In genomic region chr11:119863811-119864601, GRCh38 we compare ENCODE assay signal across 17 cellular contexts.
DNase-seq lines count a peak whose midpoint lies in the region; ATAC-seq and TF ChIP-seq lines count a peak whose summit lies in the region.
"Had no signal": no experiment of that assay in that cellular context is flagged by ENCODE, and none has a peak within 500 bp of the region (broad histone marks: within the 10 kb centered on the region; RNA-seq: fewer than 3 reads in every experiment).

No MANE protein-coding gene starts in this region.

- H3K27me3 ChIP-seq in mucosa of rectum (ENCODE audit: control insufficient read depth in 2 of 2, insufficient read depth in 2 of 2, low read length in 2 of 2) (no peaks in the 10 kb centered on the region), mammary epithelial cell (ENCODE audit: insufficient read depth, low read length) (no peaks in the 10 kb centered on the region)
- no peaks in the 10 kb centered on the region for H3K27me3 ChIP-seq in naive thymus-derived CD4-positive, alpha-beta T cell (ENCODE audit: control insufficient read depth in 2 of 2, insufficient read depth in 2 of 2, low read length in 2 of 2)

- no peaks in the 10 kb centered on the region for H3K36me3 Mint-ChIP-seq in naive thymus-derived CD4-positive, alpha-beta T cell
- H3K36me3 Mint-ChIP-seq: activated naive CD4-positive, alpha-beta T cell treated with anti-CD3 and anti-CD28 coated beads, Interleukin-2, amount 10 ng/mL, durations not matched to agents 7 days and 5 days had no signal

- H3K4me2 ChIP-seq in mammary epithelial cell (ENCODE audit: insufficient read depth, low read depth, low read length), result no peak overlapping the region
- H3K4me2 ChIP-seq: KMS-11 had no signal

- no TSS peak for BruUV-seq in mammary epithelial cell (replicated peaks; lab: Mats Ljungman, UMichigan)

- H3K36me3 ChIP-seq in mucosa of rectum (ENCODE audit: control insufficient read depth in 2 of 2, insufficient read depth in 2 of 2, low read length in 2 of 2) (no peaks in the 10 kb centered on the region), mammary epithelial cell (ENCODE audit: insufficient read depth, low read length) (no peaks in the 10 kb centered on the region)
- H3K36me3 ChIP-seq in naive thymus-derived CD4-positive, alpha-beta T cell (ENCODE audit: control insufficient read depth in 2 of 3, insufficient read depth in 3 of 3, low read length in 3 of 3), result no peaks in the 10 kb centered on the region

- no peaks in the 10 kb centered on the region for H3K9me3 ChIP-seq in mucosa of rectum (ENCODE audit: control insufficient read depth in 2 of 2, low read length in 2 of 2)
- no peaks in the 10 kb centered on the region for H3K9me3 ChIP-seq in mammary epithelial cell (replicated peaks; ENCODE audit: insufficient read depth, low read length)
- no peaks in the 10 kb centered on the region for H3K9me3 ChIP-seq in naive thymus-derived CD4-positive, alpha-beta T cell (ENCODE audit: control insufficient read depth in 2 of 3, low read length in 3 of 3)

- ATAC-seq in GM19351 (IDR thresholded peaks at IDR 0.05; ENCODE audit: unreplicated experiment), result no peak
- no peak for ATAC-seq in naive thymus-derived CD4-positive, alpha-beta T cell
- ATAC-seq: left cardiac atrium; stimulated activated naive CD8-positive, alpha-beta T cell treated with anti-CD3 and anti-CD28 coated beads, Interleukin-15, Interleukin-2, amounts not matched to agents 100 U/mL and 50 U/mL, for 24 hours had no signal

- H4K20me1 ChIP-seq in mammary epithelial cell (ENCODE audit: insufficient read depth, low read length), result no peaks in the 10 kb centered on the region

- H3K4me1 ChIP-seq in mucosa of rectum (ENCODE audit: control insufficient read depth in 2 of 2, insufficient read depth in 2 of 2, low read length in 2 of 2) (peaks cover 18 to 19% of the 10 kb centered on the region in 2 donors), mammary epithelial cell (ENCODE audit: insufficient read depth, low read length) (peaks cover 36% of the 10 kb centered on the region)
- H3K4me1 ChIP-seq in naive thymus-derived CD4-positive, alpha-beta T cell (ENCODE audit: control insufficient read depth in 2 of 2, insufficient read depth in 2 of 2, low read length in 2 of 2), result no peaks in the 10 kb centered on the region

- H3K9ac ChIP-seq in mucosa of rectum (ENCODE audit: low read depth in 1 of 2, low read length in 2 of 2) (peak overlapping the region in 1 of 2 donors; percentile 51), mammary epithelial cell (ENCODE audit: insufficient read depth, low read length) (no peak overlapping the region)
- H3K9ac ChIP-seq: GM23248, KMS-11 had no signal

- dilution Hi-C loops in mammary epithelial cell (cut with HindIII; ENCODE audit: low sequenced_read_pairs), result no loop called here

- POLR2A ChIA-PET in naive thymus-derived CD4-positive, alpha-beta T cell (lab: Charles Lee), result no interaction called here

- no peak overlapping the region for H2AFZ ChIP-seq in mammary epithelial cell (ENCODE audit: low read depth, low read length)
- H2AFZ ChIP-seq: GM23248 had no signal

- H3K27ac ChIP-seq in mucosa of rectum (ENCODE audit: low read depth in 2 of 2, low read length in 2 of 2) (peak overlapping the region; percentile 48 to 62), mammary epithelial cell (ENCODE audit: insufficient read depth, low read depth, low read length) (no peak overlapping the region)
- no peak overlapping the region for H3K27ac ChIP-seq in naive thymus-derived CD4-positive, alpha-beta T cell (ENCODE audit: low read depth, low read length)
- H3K27ac ChIP-seq: epithelial cell of prostate, GM23248, KMS-11 had no signal

- CTCF ChIA-PET in mammary epithelial cell (lab: Charles Lee; ENCODE audit: low non-redundant PET), result no interaction called here
- CTCF ChIA-PET in naive thymus-derived CD4-positive, alpha-beta T cell (lab: Charles Lee), result no interaction called here

- peaks cover 0 to 2% (median 0%) of the 10 kb centered on the region in 7 donors for H3K4me1 Mint-ChIP-seq in naive thymus-derived CD4-positive, alpha-beta T cell
- H3K4me1 Mint-ChIP-seq: activated naive CD4-positive, alpha-beta T cell treated with anti-CD3 and anti-CD28 coated beads, Interleukin-2, amount 10 ng/mL, durations not matched to agents 7 days and 5 days had no signal

- intact Hi-C loops in mammary epithelial cell (cut with micrococcal nuclease), result no loop called here
- intact Hi-C loops in naive thymus-derived CD4-positive, alpha-beta T cell (cut with micrococcal nuclease), result no loop called here

- peaks cover 2 to 33% (median 14%) of the 10 kb centered on the region in 5 donors for H3K27me3 Mint-ChIP-seq in naive thymus-derived CD4-positive, alpha-beta T cell

- H3K79me2 ChIP-seq in mammary epithelial cell (ENCODE audit: insufficient read depth, low read length), result no peaks in the 10 kb centered on the region

- TF ChIP-seq CTCF in mammary epithelial cell (conservative IDR thresholded peaks at IDR 0.05 in 1 of 2, IDR thresholded peaks at IDR 0.05 in 1 of 2; ENCODE audit: extremely low read depth in 1 of 2, insufficient read depth in 1 of 2, low read depth in 1 of 2, low read length in 2 of 2), result no peak

- in situ Hi-C loops in mammary epithelial cell (cut with MboI; ENCODE audit: low sequenced_read_pairs in 2 of 2), result no loop called here

- peaks cover 0 to 4% (median 0%) of the 10 kb centered on the region in 11 donors for H3K9me3 Mint-ChIP-seq in naive thymus-derived CD4-positive, alpha-beta T cell
- H3K9me3 Mint-ChIP-seq: activated naive CD4-positive, alpha-beta T cell treated with anti-CD3 and anti-CD28 coated beads, Interleukin-2, amount 10 ng/mL, durations not matched to agents 7 days and 5 days had no signal

- WGBS in mammary epithelial cell (ENCODE audit: low coverage, missing lambda C conversion rate), result 93% methylated on average over 9 of the region's 18 CpGs

- no peak overlapping the region for H3K4me3 Mint-ChIP-seq in naive thymus-derived CD4-positive, alpha-beta T cell
- H3K4me3 Mint-ChIP-seq: activated naive CD4-positive, alpha-beta T cell treated with anti-CD3 and anti-CD28 coated beads, Interleukin-2, amount 10 ng/mL, durations not matched to agents 7 days and 5 days had no signal

- H3K27ac Mint-ChIP-seq in naive thymus-derived CD4-positive, alpha-beta T cell, result no peak overlapping the region
- H3K27ac Mint-ChIP-seq: activated naive CD4-positive, alpha-beta T cell treated with anti-CD3 and anti-CD28 coated beads, Interleukin-2, amount 10 ng/mL, durations not matched to agents 7 days and 5 days had no signal

- DNase-seq in DMS53 treated with DMSO at 0.1 percent for 48 hours (lab: John Stamatoyannopoulos, UW; ENCODE audit: unreplicated experiment) (peak; percentile 92), NCI-H2029 (lab: John Stamatoyannopoulos, UW) (peak; percentile 58), NCI-H82 treated with DMSO at 0.1 percent for 48 hours (lab: John Stamatoyannopoulos, UW; ENCODE audit: unreplicated experiment) (peak; percentile 69), mammary epithelial cell (no peak), HPDE6-E6E7 (ENCODE audit: extremely low spot score) (no peak)
- DNase-seq in naive thymus-derived CD4-positive, alpha-beta T cell, result no peak
- DNase-seq: activated naive CD4-positive, alpha-beta T cell treated with anti-CD3 and anti-CD28 coated beads, Interleukin-2, amount 10 ng/mL, durations not matched to agents 7 days and 5 days; central memory CD4-positive, alpha-beta T cell; GM23248; left cardiac atrium; NCI-H226; right cardiac atrium; stimulated activated naive CD8-positive, alpha-beta T cell treated with anti-CD3 and anti-CD28 coated beads, Interleukin-15, Interleukin-2, amounts not matched to agents 100 U/mL and 50 U/mL, for 24 hours had no signal

- H3K4me3 ChIP-seq in mucosa of rectum (ENCODE audit: low read length in 2 of 2), result no peak overlapping the region
- no peak overlapping the region for H3K4me3 ChIP-seq in mammary epithelial cell (replicated peaks in 1 of 3; ENCODE audit: insufficient read depth in 1 of 3, low read depth in 2 of 3, low read length in 3 of 3)
- no peak overlapping the region for H3K4me3 ChIP-seq in naive thymus-derived CD4-positive, alpha-beta T cell (ENCODE audit: low read length)
- H3K4me3 ChIP-seq: GM23248 had no signal

Comparison
In these comparisons a context has a peak if more than half of its experiments do, and no peak if none do; other contexts are left out.
1. DNase-seq: peak in DMS53 treated with DMSO at 0.1 percent for 48 hours (single experiment), NCI-H2029 (single experiment) and NCI-H82 treated with DMSO at 0.1 percent for 48 hours (single experiment); none in mammary epithelial cell (single experiment), naive thymus-derived CD4-positive, alpha-beta T cell (0 of 9) and HPDE6-E6E7 (single experiment).
2. H3K27ac ChIP-seq: peak in mucosa of rectum (2 of 2); none in mammary epithelial cell (single experiment) and naive thymus-derived CD4-positive, alpha-beta T cell (single experiment).